In the genomic region with DNA sequence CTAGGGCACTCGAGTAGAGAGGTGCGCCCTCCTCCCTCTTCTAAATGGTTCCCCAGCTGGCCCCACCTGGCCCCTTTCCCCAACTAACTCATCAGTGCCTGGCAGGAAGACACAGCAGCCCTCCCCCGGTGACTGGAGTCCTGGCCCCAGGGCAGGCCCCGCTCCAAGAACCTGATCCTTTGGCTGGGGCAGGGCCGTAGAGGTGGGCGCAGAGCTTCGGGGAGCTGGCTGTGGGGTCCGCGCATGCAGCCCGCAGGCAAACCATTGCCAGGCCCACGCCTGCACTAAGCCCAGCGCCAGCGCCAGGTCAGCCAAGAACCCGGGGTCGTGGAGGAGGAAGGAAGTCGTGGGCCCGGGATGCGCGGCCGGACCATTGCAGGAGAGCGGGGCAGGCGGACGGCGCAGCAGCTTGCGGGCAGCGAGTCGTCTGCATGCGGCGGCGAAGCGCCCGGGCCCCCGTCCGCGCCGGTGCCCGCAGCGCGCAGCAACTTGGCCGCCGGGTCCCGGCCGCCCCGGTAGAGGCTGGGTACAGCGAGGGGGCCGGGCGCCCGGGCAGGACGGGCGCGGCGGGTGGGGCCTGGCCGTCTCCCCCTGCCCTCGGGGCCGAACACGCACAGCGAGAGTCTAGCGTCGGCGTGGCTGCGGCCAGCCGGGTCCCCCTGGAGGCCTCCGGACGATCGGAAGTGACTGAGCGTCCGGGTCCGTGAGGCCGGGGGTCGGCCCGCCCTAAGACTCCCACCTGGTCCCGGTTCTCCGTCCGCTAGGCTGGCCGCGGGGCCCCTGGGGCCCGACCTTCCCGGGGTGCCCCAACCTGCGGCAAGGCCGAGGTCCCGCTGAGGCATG, we compare ENCODE assay signal across 8 cellular contexts. TPM values are rescaled to one million over a fixed set of nuclear protein-coding genes. Genes with fewer than 3 reads are reported as not detected.
DNase-seq lines count a peak whose midpoint lies in the region; ATAC-seq, FAIRE-seq and TF ChIP-seq lines count a peak whose summit lies in the region.

No MANE protein-coding gene starts in this region.

- H3K4me3 Mint-ChIP-seq in dendritic cell treated with granulocyte-macrophage colony-stimulating factor and Interleukin-4, amounts not matched to agents 40 ng/mL and 50 ng/mL, for 4 days = peak overlapping the region; percentile 81
- H3K4me3 Mint-ChIP-seq in naive thymus-derived CD4-positive, alpha-beta T cell = peak overlapping the region; percentile 62 to 96 (median 84)

- no peak overlapping the region for H3K27ac ChIP-seq in AG04450 (ENCODE audit: low read depth, low read length)
- peak overlapping the region; percentile 57 for H3K27ac ChIP-seq in naive thymus-derived CD4-positive, alpha-beta T cell (ENCODE audit: low read depth, low read length)

- POLR2A ChIA-PET in AG04450 (lab: Yijun Ruan, JAX) = interaction anchor here (0.6 kb wide), 1 partner anchor 248 kb away, joined by 3 read pairs; no protein-coding TSS in a partner anchor
- POLR2A ChIA-PET in naive thymus-derived CD4-positive, alpha-beta T cell (lab: Charles Lee) = interaction anchor here (0.9 kb wide), 2 partner anchors 54 to 59 kb away, joined by 3 read pairs; no protein-coding TSS in a partner anchor

- H3K4me3 ChIP-seq in AG04450 (ENCODE audit: low read depth, low read length) = peak overlapping the region; percentile 61
- peak overlapping the region; percentile 41; the same call in 1 of the 2 replicates for H3K4me3 ChIP-seq in Jurkat, Clone E6-1 (ENCODE audit: low read length)
- peak overlapping the region; percentile 83 for H3K4me3 ChIP-seq in naive thymus-derived CD4-positive, alpha-beta T cell (ENCODE audit: low read length)

- no peak for ATAC-seq in naive thymus-derived CD4-positive, alpha-beta T cell
- ATAC-seq in HG02870 (IDR thresholded peaks at IDR 0.05; ENCODE audit: unreplicated experiment) = no peak
- no peak for ATAC-seq in GM21423 (IDR thresholded peaks at IDR 0.05; ENCODE audit: unreplicated experiment)

- no peaks in the 10 kb centered on the region for H3K27me3 ChIP-seq in AG04450 (ENCODE audit: control insufficient read depth, insufficient read depth, low read length)
- no peaks in the 10 kb centered on the region for H3K27me3 ChIP-seq in naive thymus-derived CD4-positive, alpha-beta T cell (ENCODE audit: control insufficient read depth in 2 of 2, insufficient read depth in 2 of 2, low read length in 2 of 2)

- H3K4me1 ChIP-seq in naive thymus-derived CD4-positive, alpha-beta T cell (ENCODE audit: control insufficient read depth in 2 of 2, insufficient read depth in 2 of 2, low read length in 2 of 2) = peaks cover 25 to 27% of the 10 kb centered on the region in 2 donors

- no peaks in the 10 kb centered on the region for H3K36me3 ChIP-seq in naive thymus-derived CD4-positive, alpha-beta T cell (ENCODE audit: control insufficient read depth in 2 of 3, insufficient read depth in 3 of 3, low read length in 3 of 3)

- CTCF ChIA-PET in AG04450 (lab: Charles Lee) = no interaction called here
- CTCF ChIA-PET in naive thymus-derived CD4-positive, alpha-beta T cell (lab: Charles Lee) = interaction anchor here (0.5 to 0.6 kb wide), 2 partner anchors 148 to 309 kb away, joined by 3 to 4 read pairs; no protein-coding TSS in a partner anchor

- TF ChIP-seq CTCF in AG04450 (IDR thresholded peaks at IDR 0.05; ENCODE audit: low read depth, low read length) = no peak

- no peaks in the 10 kb centered on the region for H3K9me3 Mint-ChIP-seq in dendritic cell treated with granulocyte-macrophage colony-stimulating factor and Interleukin-4, amounts not matched to agents 40 ng/mL and 50 ng/mL, for 4 days
- no peaks in the 10 kb centered on the region for H3K9me3 Mint-ChIP-seq in naive thymus-derived CD4-positive, alpha-beta T cell

- H3K36me3 Mint-ChIP-seq in dendritic cell treated with granulocyte-macrophage colony-stimulating factor and Interleukin-4, amounts not matched to agents 40 ng/mL and 50 ng/mL, for 4 days (ENCODE audit: low read depth) = peaks cover 33% of the 10 kb centered on the region
- peaks cover 0 to 2% (median 0%) of the 10 kb centered on the region in 5 donors for H3K36me3 Mint-ChIP-seq in naive thymus-derived CD4-positive, alpha-beta T cell

- H3K4me1 Mint-ChIP-seq in dendritic cell treated with granulocyte-macrophage colony-stimulating factor and Interleukin-4, amounts not matched to agents 40 ng/mL and 50 ng/mL, for 4 days (ENCODE audit: low read depth) = peaks cover 54% of the 10 kb centered on the region
- H3K4me1 Mint-ChIP-seq in naive thymus-derived CD4-positive, alpha-beta T cell = peaks cover 7 to 35% (median 22%) of the 10 kb centered on the region in 7 donors

- FAIRE-seq in RCC 7860 (lab: Jason Lieb, UNC) = no peak

- H3K27ac Mint-ChIP-seq in dendritic cell treated with granulocyte-macrophage colony-stimulating factor and Interleukin-4, amounts not matched to agents 40 ng/mL and 50 ng/mL, for 4 days = peak overlapping the region; percentile 76
- H3K27ac Mint-ChIP-seq in naive thymus-derived CD4-positive, alpha-beta T cell = peak overlapping the region in 2 of 9 donors; percentile 49 to 58

- H3K9me3 ChIP-seq in AG04450 (ENCODE audit: control insufficient read depth, insufficient read depth, low read length) = no peaks in the 10 kb centered on the region; the same call in 1 of the 2 replicates
- H3K9me3 ChIP-seq in naive thymus-derived CD4-positive, alpha-beta T cell (ENCODE audit: control insufficient read depth in 2 of 3, low read length in 3 of 3) = no peaks in the 10 kb centered on the region

- DNase-seq in AG04450 (ENCODE audit: low read depth, low spot score) (no peak), NCI-H2227 treated with DMSO at 0.1 percent for 48 hours (lab: John Stamatoyannopoulos, UW) (no peak), RCC 7860 (ENCODE audit: low spot score) (no peak)
- no peak for DNase-seq in Jurkat, Clone E6-1 (ENCODE audit: low read depth, low spot score)
- DNase-seq in naive thymus-derived CD4-positive, alpha-beta T cell = no peak

- peaks cover 1% of the 10 kb centered on the region for H3K27me3 Mint-ChIP-seq in dendritic cell treated with granulocyte-macrophage colony-stimulating factor and Interleukin-4, amounts not matched to agents 40 ng/mL and 50 ng/mL, for 4 days
- H3K27me3 Mint-ChIP-seq in naive thymus-derived CD4-positive, alpha-beta T cell = peaks cover 0 to 6% (median 2%) of the 10 kb centered on the region in 5 donors

- intact Hi-C loops in dendritic cell treated with granulocyte-macrophage colony-stimulating factor and Interleukin-4, amounts not matched to agents 40 ng/mL and 50 ng/mL, for 4 days (cut with micrococcal nuclease) = loop anchor here (2.0 kb wide), 1 partner anchor 14 kb away; a partner anchor contains a TSS
- intact Hi-C loops in naive thymus-derived CD4-positive, alpha-beta T cell (cut with micrococcal nuclease) = loop anchor here in 1 of 2 donors (1.0 kb wide), 2 partner anchors 16 to 35 kb away; no protein-coding TSS in a partner anchor

RNA-seq across cellular contexts. Expression of a gene that starts 1.0 kb away (rescaled TPM):
- polyA plus RNA-seq in AG04450 (2011; rRNA removed) = 8.7 and 11.8 TPM in 2 replicates
- 7.1 and 9.2 TPM in 2 replicates for polyA minus RNA-seq in AG04450 (2011; rRNA and poly(A)+ RNA removed)
- polyA plus RNA-seq in Jurkat, Clone E6-1 (2012; ENCODE audit: insufficient read depth, insufficient read length) = 91.9 TPM
- 100 to 1,000 TPM; 106 to 157 (median 124) TPM for total RNA-seq in naive thymus-derived CD4-positive, alpha-beta T cell
- 10 to 100 TPM; 29.4 to 50.0 TPM for polyA plus RNA-seq in naive thymus-derived CD4-positive, alpha-beta T cell

RNA-seq across cellular contexts. Expression of a gene that starts 14.2 kb away (rescaled TPM):
- 0.93 and 1.1 TPM in 2 replicates for polyA plus RNA-seq in AG04450 (2011; rRNA removed)
- 0.17 and 0.28 TPM in 2 replicates for polyA minus RNA-seq in AG04450 (2011; rRNA and poly(A)+ RNA removed)
- polyA plus RNA-seq in Jurkat, Clone E6-1 (2012; ENCODE audit: insufficient read depth, insufficient read length) = 1.0 TPM
- total RNA-seq in naive thymus-derived CD4-positive, alpha-beta T cell = 1 to 10 TPM in 1 of 5 experiments, under 1 TPM in 2, not detected in 2; 0.27 to 2.0 (median 0.66) TPM
- polyA plus RNA-seq in naive thymus-derived CD4-positive, alpha-beta T cell = not detected

RNA-seq across cellular contexts. Expression of a gene that starts 16.0 kb away (rescaled TPM):
- 6.8 and 9.4 TPM in 2 replicates for polyA plus RNA-seq in AG04450 (2011; rRNA removed)
- polyA minus RNA-seq in AG04450 (2011; rRNA and poly(A)+ RNA removed) = 3.4 and 4.9 TPM in 2 replicates
- polyA plus RNA-seq in Jurkat, Clone E6-1 (2012; ENCODE audit: insufficient read depth, insufficient read length) = 26.0 TPM
- 10 to 100 TPM; 26.7 to 36.6 (median 32.4) TPM for total RNA-seq in naive thymus-derived CD4-positive, alpha-beta T cell
- polyA plus RNA-seq in naive thymus-derived CD4-positive, alpha-beta T cell = 1 to 10 TPM; 3.4 to 5.9 TPM
